ENCODE assay signal across 1 cellular context in the genomic region with DNA sequence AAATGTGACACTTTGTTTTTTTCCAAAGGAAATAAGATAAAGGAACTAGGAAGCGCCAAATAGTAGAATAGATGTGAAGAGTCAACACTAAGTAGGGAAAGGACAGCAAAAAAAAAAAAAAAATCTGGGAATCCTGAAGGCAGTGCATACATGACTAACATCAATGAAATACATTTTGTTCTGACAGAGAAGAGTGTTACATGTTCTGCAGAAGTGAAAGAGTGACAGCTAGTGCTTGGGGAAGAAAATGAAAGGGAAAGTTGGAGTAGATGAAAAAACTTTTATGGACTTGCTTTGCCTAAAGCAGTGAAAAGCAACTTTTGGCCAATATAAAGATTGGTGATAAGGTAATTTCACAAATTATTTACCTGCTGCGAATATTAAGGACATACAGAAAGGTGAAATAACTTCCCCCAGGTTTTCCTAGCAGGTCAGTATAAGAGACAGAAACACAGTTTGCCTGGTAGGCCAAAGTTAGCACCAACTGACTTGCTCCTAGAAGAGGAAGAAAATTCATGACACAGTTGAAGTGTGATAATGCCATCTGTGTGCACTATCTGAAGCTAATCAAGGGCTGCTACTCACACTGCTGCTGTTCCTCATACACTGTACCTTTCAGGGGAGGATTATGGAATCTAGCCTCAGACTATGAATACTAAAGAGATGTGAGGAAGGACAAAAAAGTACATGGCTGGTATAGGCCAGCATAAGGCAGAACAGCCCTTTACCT.
TF ChIP-seq lines count a peak whose summit lies in the region.

No MANE protein-coding gene starts in this region.

TF ChIP-seq in SK-N-SH treated with all-trans-retinoic acid at 6 μM for 48 hours, 23 proteins besides CTCF, POLR2A, EP300 and RAD21 (continued from another document):
- TF ChIP-seq TSHZ2 (CRISPR knock-in tag; IDR thresholded peaks at IDR 0.05), result no peak
- no peak for TF ChIP-seq CREB5 (CRISPR knock-in tag; IDR thresholded peaks at IDR 0.05; ENCODE audit: low read depth)
- no peak for TF ChIP-seq ESRRG (CRISPR knock-in tag; IDR thresholded peaks at IDR 0.05)
- no peak for TF ChIP-seq PATZ1 (CRISPR knock-in tag; IDR thresholded peaks at IDR 0.05; ENCODE audit: borderline replicate concordance)
- TF ChIP-seq TOX (CRISPR knock-in tag; IDR thresholded peaks at IDR 0.05; ENCODE audit: borderline replicate concordance), result no peak
